ENCODE assay signal across 1 cellular context in the genomic region with DNA sequence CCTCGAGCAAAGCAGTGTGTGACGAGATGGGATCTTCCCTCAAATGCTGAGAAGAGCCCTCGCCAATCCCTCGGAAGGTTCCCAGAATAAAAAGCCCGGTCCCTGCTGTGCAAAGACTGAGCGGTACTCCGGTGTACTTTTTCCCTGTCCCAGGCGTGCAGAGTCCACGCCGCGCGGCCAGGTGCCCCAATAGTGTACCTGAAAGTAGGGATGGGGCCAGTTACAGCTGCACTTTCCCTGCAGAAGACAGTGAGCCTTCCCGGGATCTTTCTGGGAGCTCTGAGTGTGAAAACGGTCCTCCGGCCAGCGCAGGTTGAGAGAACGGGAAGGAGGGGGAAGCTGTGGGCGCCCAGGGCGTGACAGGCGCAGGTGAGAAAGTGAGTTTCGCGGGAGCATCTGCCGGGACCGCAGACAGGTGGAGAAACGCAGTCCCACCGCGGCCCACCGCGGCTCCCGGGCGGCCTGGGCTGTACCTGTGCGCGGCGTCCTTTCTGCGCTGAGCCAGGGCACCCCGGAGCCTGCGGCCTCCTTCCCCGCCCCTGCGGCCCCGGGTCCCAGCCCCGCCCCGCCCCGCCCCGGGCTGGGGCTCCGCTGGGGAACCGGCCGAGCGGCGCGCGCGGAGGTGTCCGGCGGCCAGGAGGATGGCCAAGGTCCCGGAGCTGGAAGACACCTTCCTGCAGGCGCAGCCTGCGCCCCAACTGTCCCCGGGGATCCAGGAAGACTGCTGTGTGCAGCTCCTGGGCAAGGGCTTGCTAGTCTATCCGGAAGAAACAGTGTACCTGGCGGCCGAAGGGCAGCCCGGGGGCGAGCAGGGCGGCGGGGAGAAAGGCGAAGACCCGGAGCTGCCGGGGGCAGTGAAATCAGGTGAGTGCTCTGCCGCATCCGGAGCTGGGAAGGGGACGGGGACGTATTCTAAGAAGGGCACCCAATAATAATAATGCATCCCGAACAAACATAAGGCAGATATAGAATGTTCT.
TF ChIP-seq lines count a peak whose summit lies in the region.

A gene with protein sequence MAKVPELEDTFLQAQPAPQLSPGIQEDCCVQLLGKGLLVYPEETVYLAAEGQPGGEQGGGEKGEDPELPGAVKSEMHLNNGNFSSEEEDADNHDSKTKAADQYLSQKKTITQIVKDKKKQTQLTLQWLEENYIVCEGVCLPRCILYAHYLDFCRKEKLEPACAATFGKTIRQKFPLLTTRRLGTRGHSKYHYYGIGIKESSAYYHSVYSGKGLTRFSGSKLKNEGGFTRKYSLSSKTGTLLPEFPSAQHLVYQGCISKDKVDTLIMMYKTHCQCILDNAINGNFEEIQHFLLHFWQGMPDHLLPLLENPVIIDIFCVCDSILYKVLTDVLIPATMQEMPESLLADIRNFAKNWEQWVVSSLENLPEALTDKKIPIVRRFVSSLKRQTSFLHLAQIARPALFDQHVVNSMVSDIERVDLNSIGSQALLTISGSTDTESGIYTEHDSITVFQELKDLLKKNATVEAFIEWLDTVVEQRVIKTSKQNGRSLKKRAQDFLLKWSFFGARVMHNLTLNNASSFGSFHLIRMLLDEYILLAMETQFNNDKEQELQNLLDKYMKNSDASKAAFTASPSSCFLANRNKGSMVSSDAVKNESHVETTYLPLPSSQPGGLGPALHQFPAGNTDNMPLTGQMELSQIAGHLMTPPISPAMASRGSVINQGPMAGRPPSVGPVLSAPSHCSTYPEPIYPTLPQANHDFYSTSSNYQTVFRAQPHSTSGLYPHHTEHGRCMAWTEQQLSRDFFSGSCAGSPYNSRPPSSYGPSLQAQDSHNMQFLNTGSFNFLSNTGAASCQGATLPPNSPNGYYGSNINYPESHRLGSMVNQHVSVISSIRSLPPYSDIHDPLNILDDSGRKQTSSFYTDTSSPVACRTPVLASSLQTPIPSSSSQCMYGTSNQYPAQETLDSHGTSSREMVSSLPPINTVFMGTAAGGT (plus strand): TSS at position 608 of the 977 bp plus-strand sequence. CDS start 34 bp downstream, at position 642.

TF ChIP-seq in H1, 55 proteins besides CTCF, POLR2A, EP300 and RAD21 (continued from another document):
- TF ChIP-seq, protein P1, sequence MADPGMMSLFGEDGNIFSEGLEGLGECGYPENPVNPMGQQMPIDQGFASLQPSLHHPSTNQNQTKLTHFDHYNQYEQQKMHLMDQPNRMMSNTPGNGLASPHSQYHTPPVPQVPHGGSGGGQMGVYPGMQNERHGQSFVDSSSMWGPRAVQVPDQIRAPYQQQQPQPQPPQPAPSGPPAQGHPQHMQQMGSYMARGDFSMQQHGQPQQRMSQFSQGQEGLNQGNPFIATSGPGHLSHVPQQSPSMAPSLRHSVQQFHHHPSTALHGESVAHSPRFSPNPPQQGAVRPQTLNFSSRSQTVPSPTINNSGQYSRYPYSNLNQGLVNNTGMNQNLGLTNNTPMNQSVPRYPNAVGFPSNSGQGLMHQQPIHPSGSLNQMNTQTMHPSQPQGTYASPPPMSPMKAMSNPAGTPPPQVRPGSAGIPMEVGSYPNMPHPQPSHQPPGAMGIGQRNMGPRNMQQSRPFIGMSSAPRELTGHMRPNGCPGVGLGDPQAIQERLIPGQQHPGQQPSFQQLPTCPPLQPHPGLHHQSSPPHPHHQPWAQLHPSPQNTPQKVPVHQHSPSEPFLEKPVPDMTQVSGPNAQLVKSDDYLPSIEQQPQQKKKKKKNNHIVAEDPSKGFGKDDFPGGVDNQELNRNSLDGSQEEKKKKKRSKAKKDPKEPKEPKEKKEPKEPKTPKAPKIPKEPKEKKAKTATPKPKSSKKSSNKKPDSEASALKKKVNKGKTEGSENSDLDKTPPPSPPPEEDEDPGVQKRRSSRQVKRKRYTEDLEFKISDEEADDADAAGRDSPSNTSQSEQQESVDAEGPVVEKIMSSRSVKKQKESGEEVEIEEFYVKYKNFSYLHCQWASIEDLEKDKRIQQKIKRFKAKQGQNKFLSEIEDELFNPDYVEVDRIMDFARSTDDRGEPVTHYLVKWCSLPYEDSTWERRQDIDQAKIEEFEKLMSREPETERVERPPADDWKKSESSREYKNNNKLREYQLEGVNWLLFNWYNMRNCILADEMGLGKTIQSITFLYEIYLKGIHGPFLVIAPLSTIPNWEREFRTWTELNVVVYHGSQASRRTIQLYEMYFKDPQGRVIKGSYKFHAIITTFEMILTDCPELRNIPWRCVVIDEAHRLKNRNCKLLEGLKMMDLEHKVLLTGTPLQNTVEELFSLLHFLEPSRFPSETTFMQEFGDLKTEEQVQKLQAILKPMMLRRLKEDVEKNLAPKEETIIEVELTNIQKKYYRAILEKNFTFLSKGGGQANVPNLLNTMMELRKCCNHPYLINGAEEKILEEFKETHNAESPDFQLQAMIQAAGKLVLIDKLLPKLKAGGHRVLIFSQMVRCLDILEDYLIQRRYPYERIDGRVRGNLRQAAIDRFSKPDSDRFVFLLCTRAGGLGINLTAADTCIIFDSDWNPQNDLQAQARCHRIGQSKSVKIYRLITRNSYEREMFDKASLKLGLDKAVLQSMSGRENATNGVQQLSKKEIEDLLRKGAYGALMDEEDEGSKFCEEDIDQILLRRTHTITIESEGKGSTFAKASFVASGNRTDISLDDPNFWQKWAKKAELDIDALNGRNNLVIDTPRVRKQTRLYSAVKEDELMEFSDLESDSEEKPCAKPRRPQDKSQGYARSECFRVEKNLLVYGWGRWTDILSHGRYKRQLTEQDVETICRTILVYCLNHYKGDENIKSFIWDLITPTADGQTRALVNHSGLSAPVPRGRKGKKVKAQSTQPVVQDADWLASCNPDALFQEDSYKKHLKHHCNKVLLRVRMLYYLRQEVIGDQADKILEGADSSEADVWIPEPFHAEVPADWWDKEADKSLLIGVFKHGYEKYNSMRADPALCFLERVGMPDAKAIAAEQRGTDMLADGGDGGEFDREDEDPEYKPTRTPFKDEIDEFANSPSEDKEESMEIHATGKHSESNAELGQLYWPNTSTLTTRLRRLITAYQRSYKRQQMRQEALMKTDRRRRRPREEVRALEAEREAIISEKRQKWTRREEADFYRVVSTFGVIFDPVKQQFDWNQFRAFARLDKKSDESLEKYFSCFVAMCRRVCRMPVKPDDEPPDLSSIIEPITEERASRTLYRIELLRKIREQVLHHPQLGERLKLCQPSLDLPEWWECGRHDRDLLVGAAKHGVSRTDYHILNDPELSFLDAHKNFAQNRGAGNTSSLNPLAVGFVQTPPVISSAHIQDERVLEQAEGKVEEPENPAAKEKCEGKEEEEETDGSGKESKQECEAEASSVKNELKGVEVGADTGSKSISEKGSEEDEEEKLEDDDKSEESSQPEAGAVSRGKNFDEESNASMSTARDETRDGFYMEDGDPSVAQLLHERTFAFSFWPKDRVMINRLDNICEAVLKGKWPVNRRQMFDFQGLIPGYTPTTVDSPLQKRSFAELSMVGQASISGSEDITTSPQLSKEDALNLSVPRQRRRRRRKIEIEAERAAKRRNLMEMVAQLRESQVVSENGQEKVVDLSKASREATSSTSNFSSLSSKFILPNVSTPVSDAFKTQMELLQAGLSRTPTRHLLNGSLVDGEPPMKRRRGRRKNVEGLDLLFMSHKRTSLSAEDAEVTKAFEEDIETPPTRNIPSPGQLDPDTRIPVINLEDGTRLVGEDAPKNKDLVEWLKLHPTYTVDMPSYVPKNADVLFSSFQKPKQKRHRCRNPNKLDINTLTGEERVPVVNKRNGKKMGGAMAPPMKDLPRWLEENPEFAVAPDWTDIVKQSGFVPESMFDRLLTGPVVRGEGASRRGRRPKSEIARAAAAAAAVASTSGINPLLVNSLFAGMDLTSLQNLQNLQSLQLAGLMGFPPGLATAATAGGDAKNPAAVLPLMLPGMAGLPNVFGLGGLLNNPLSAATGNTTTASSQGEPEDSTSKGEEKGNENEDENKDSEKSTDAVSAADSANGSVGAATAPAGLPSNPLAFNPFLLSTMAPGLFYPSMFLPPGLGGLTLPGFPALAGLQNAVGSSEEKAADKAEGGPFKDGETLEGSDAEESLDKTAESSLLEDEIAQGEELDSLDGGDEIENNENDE (IDR thresholded peaks at IDR 0.05; ENCODE audit: insufficient replicate concordance, low read length) = no peak
- TF ChIP-seq CHD2 (IDR thresholded peaks at IDR 0.05; ENCODE audit: low read length) (no peak), TAF1 (IDR thresholded peaks at IDR 0.05; ENCODE audit: low read depth, low read length) (0 out of 2 replicates have a peak, but pooled peaks have one; percentile 7), EGR1 (IDR thresholded peaks at IDR 0.05; ENCODE audit: borderline replicate concordance, low read depth, low read length) (no peak), RBBP5 (IDR thresholded peaks at IDR 0.05; ENCODE audit: borderline replicate concordance, low read depth, low read length) (peak; percentile 82; the same call in 1 of the 2 replicates), POLR2AphosphoS5 (IDR thresholded peaks at IDR 0.05; ENCODE audit: low read depth, low read length) (no peak), BCL11A (IDR thresholded peaks at IDR 0.05; ENCODE audit: low read depth in 2 of 2, low read length in 2 of 2) (no peak), PHF8 (conservative IDR thresholded peaks at IDR 0.05; ENCODE audit: low read depth, low read length) (no peak), SP4 (IDR thresholded peaks at IDR 0.05; ENCODE audit: low read length) (no peak), SUZ12 (IDR thresholded peaks at IDR 0.05; ENCODE audit: low read length) (peak; percentile 80), SIX5 (IDR thresholded peaks at IDR 0.05; ENCODE audit: low read depth, low read length) (no peak), SP1 (IDR thresholded peaks at IDR 0.05; ENCODE audit: low read depth, low read length) (no peak), NRF1 (IDR thresholded peaks at IDR 0.05; ENCODE audit: low read depth, low read length) (no peak), EZH2 (IDR thresholded peaks at IDR 0.05; ENCODE audit: low read depth, low read length, severe bottlenecking) (peak; percentile 76), RXRA (IDR thresholded peaks at IDR 0.05; ENCODE audit: insufficient read depth, low read depth, low read length) (no peak), CBX5 (IDR thresholded peaks at IDR 0.05; ENCODE audit: low read depth, low read length) (no peak), BRCA1 (IDR thresholded peaks at IDR 0.05; ENCODE audit: low read depth, low read length) (no peak), KDM1A (IDR thresholded peaks at IDR 0.05; ENCODE audit: borderline replicate concordance, low read length) (no peak)
- TF ChIP-seq, protein P2, sequence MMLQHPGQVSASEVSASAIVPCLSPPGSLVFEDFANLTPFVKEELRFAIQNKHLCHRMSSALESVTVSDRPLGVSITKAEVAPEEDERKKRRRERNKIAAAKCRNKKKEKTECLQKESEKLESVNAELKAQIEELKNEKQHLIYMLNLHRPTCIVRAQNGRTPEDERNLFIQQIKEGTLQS (IDR thresholded peaks at IDR 0.05; ENCODE audit: insufficient read depth, low read depth, low read length) = no peak
- TF ChIP-seq, protein P3, sequence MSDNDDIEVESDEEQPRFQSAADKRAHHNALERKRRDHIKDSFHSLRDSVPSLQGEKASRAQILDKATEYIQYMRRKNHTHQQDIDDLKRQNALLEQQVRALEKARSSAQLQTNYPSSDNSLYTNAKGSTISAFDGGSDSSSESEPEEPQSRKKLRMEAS (IDR thresholded peaks at IDR 0.05) = peak; percentile 65
- TF ChIP-seq, protein P4, sequence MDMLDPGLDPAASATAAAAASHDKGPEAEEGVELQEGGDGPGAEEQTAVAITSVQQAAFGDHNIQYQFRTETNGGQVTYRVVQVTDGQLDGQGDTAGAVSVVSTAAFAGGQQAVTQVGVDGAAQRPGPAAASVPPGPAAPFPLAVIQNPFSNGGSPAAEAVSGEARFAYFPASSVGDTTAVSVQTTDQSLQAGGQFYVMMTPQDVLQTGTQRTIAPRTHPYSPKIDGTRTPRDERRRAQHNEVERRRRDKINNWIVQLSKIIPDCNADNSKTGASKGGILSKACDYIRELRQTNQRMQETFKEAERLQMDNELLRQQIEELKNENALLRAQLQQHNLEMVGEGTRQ (IDR thresholded peaks at IDR 0.05; ENCODE audit: low read length) = no peak
